In genomic region chrX:108399427-108400165, GRCh38 we compare ENCODE assay signal across 19 cellular contexts. TPM values are rescaled to one million over a fixed set of nuclear protein-coding genes. Genes with fewer than 3 reads are reported as not detected.
DNase-seq lines count a peak whose midpoint lies in the region; ATAC-seq and TF ChIP-seq lines count a peak whose summit lies in the region.
"Had no signal": no experiment of that assay in that cellular context is flagged by ENCODE, and none has a peak within 500 bp of the region (broad histone marks: within the 10 kb centered on the region; RNA-seq: fewer than 3 reads in every experiment).

No MANE protein-coding gene starts in this region.

- H3K27me3 Mint-ChIP-seq in GM23338 (ENCODE audit: insufficient read depth, low read depth, poor library complexity): peaks cover 2% of the 10 kb centered on the region
- H3K27me3 Mint-ChIP-seq: activated CD4-positive, alpha-beta T cell treated with anti-CD3 and anti-CD28 coated beads for 36 hours had no signal

- H3K27ac ChIP-seq in GM23338 (ENCODE audit: low read depth) (no peak overlapping the region), PC-3 (ENCODE audit: low read length) (peak overlapping the region; percentile 99), esophagus muscularis mucosa (replicated peaks in 1 of 4) (peak overlapping the region; percentile 10 to 30 (median 28))
- H3K27ac ChIP-seq: heart right ventricle, Peyer's patch, suprapubic skin had no signal

- H3F3A ChIP-seq in GM23338 (replicated peaks; ENCODE audit: low read depth) (no peaks in the 10 kb centered on the region), PC-3 (ENCODE audit: low read length, unreplicated experiment) (no peaks in the 10 kb centered on the region)

- peak overlapping the region; percentile 89 for H3K9ac ChIP-seq in PC-3 (ENCODE audit: low read length)
- no peak overlapping the region for H3K9ac ChIP-seq in skeletal muscle satellite cell (ENCODE audit: low read depth, low read length)

- peaks cover 43% of the 10 kb centered on the region for H3K4me1 Mint-ChIP-seq in GM23338
- H3K4me1 Mint-ChIP-seq: activated CD4-positive, alpha-beta T cell treated with anti-CD3 and anti-CD28 coated beads for 36 hours had no signal

- H3K9me3 ChIP-seq in PC-3 (ENCODE audit: low read length) (no peaks in the 10 kb centered on the region), esophagus muscularis mucosa (no peaks in the 10 kb centered on the region), skeletal muscle satellite cell (replicated peaks; ENCODE audit: low read length) (no peaks in the 10 kb centered on the region)
- H3K9me3 ChIP-seq: heart right ventricle, Peyer's patch, sigmoid colon, suprapubic skin had no signal

- no peaks in the 10 kb centered on the region for H3K36me3 ChIP-seq in GM23338 (ENCODE audit: insufficient read depth)
- H3K36me3 ChIP-seq in PC-3 (ENCODE audit: low read depth, low read length): no peaks in the 10 kb centered on the region
- H3K36me3 ChIP-seq in esophagus muscularis mucosa: no peaks in the 10 kb centered on the region
- H3K36me3 ChIP-seq in skeletal muscle satellite cell (ENCODE audit: insufficient read depth, low read length): no peaks in the 10 kb centered on the region
- H3K36me3 ChIP-seq: heart right ventricle, Peyer's patch, sigmoid colon, suprapubic skin had no signal

- WGBS in esophagus muscularis mucosa: 57% methylated on average over 1 of the region's 1 CpG

- H3K27me3 ChIP-seq in GM23338 (ENCODE audit: insufficient read depth): no peaks in the 10 kb centered on the region
- no peaks in the 10 kb centered on the region for H3K27me3 ChIP-seq in PC-3 (ENCODE audit: low read length)
- no peaks in the 10 kb centered on the region for H3K27me3 ChIP-seq in esophagus muscularis mucosa
- H3K27me3 ChIP-seq in skeletal muscle satellite cell (ENCODE audit: control insufficient read depth, insufficient read depth, low read length): no peaks in the 10 kb centered on the region
- H3K27me3 ChIP-seq: Peyer's patch, sigmoid colon, suprapubic skin had no signal

- H3K79me2 ChIP-seq in GM23338 (replicated peaks; ENCODE audit: insufficient read depth) (no peaks in the 10 kb centered on the region), PC-3 (ENCODE audit: low read length) (no peaks in the 10 kb centered on the region; the same call in 1 of the 2 replicates)

- H3K4me3 ChIP-seq in GM23338 (no peak overlapping the region), PC-3 (ENCODE audit: low read length) (peak overlapping the region; percentile 50; the same call in 1 of the 2 replicates), esophagus muscularis mucosa (no peak overlapping the region), skeletal muscle satellite cell (ENCODE audit: low read length) (no peak overlapping the region)
- H3K4me3 ChIP-seq: heart right ventricle, Peyer's patch, sigmoid colon, suprapubic skin had no signal

- TF ChIP-seq CTCF in GM23338 (conservative IDR thresholded peaks at IDR 0.05; ENCODE audit: low read depth in 2 of 2): no peak
- no peak for TF ChIP-seq CTCF in PC-3 (conservative IDR thresholded peaks at IDR 0.05; ENCODE audit: low read depth, low read length)
- no peak for TF ChIP-seq CTCF in esophagus muscularis mucosa (IDR thresholded peaks at IDR 0.05)

- H3K4me1 ChIP-seq in GM23338 (ENCODE audit: insufficient read depth) (peaks cover 29% of the 10 kb centered on the region), PC-3 (ENCODE audit: insufficient read depth, low read length) (peaks cover 68% of the 10 kb centered on the region), esophagus muscularis mucosa (peaks cover 0 to 32% (median 9%) of the 10 kb centered on the region in 4 donors), skeletal muscle satellite cell (ENCODE audit: control insufficient read depth, insufficient read depth, low read length) (peaks cover 36% of the 10 kb centered on the region)
- H3K4me1 ChIP-seq: Peyer's patch, sigmoid colon, suprapubic skin had no signal

- intact Hi-C loops in PC-3 (cut with micrococcal nuclease) (loop anchor here (1.0 to 5.0 kb wide), 5 partner anchors 13 to 138 kb away; no protein-coding TSS in a partner anchor), esophagus muscularis mucosa (cut with DNase I) (no loop called here)

- H3K4me3 Mint-ChIP-seq in GM23338: no peak overlapping the region
- H3K4me3 Mint-ChIP-seq: activated CD4-positive, alpha-beta T cell treated with anti-CD3 and anti-CD28 coated beads for 36 hours; activated T-cell treated with anti-CD3 and anti-CD28 coated beads, Interleukin-2, amount 50 U/mL, for 24 hours; nephron progenitor cell; T-helper 1 cell treated with Interleukin-12 subunit alpha and Interleukin-12 subunit beta and Interleukin-4 antibody, amounts not matched to agents 30 μg/mL and 1 μg/mL, for 36 hours had no signal

- TF ChIP-seq EP300 in esophagus muscularis mucosa (IDR thresholded peaks at IDR 0.05): no peak

- no TSS peak for BruUV-seq in PC-3 (replicated peaks; lab: Mats Ljungman, UMichigan)

- ATAC-seq in GM23338 (no peak), PC-3 (peak; percentile 54), HG02642 (IDR thresholded peaks at IDR 0.05; ENCODE audit: poor library complexity, unreplicated experiment) (no peak), GM19463 (IDR thresholded peaks at IDR 0.05; ENCODE audit: unreplicated experiment) (no peak), GM21717 (IDR thresholded peaks at IDR 0.05; ENCODE audit: unreplicated experiment) (no peak)
- ATAC-seq: activated CD4-positive, alpha-beta T cell treated with anti-CD3 and anti-CD28 coated beads for 36 hours; heart right ventricle; left lobe of liver had no signal

- no peak for TF ChIP-seq POLR2A in esophagus muscularis mucosa (IDR thresholded peaks at IDR 0.05; ENCODE audit: low read depth)

- H3K4me2 ChIP-seq in GM23338: no peak overlapping the region
- H3K4me2 ChIP-seq in PC-3 (ENCODE audit: low read length): peak overlapping the region; percentile 76
- H3K4me2 ChIP-seq in skeletal muscle satellite cell (ENCODE audit: low read length): peak overlapping the region; percentile 55

- H3K27ac Mint-ChIP-seq in GM23338: 0 out of 2 replicates have a peak overlapping the region, but pooled peaks have one; percentile 32
- H3K27ac Mint-ChIP-seq: activated CD4-positive, alpha-beta T cell treated with anti-CD3 and anti-CD28 coated beads for 36 hours; activated T-cell treated with anti-CD3 and anti-CD28 coated beads, Interleukin-2, amount 50 U/mL, for 24 hours; T-helper 1 cell treated with Interleukin-12 subunit alpha and Interleukin-12 subunit beta and Interleukin-4 antibody, amounts not matched to agents 30 μg/mL and 1 μg/mL, for 36 hours had no signal

- no peak overlapping the region for H2AFZ ChIP-seq in GM23338
- peak overlapping the region; percentile 55 for H2AFZ ChIP-seq in PC-3 (ENCODE audit: low read length)

- DNase-seq in GM23338 (ENCODE audit: low spot score): no peak
- peak; percentile 92 for DNase-seq in PC-3
- DNase-seq in esophagus muscularis mucosa (ENCODE audit: extremely low spot score): no peak
- DNase-seq: activated CD4-positive, alpha-beta T cell treated with anti-CD3 and anti-CD28 coated beads for 36 hours; activated T-cell treated with anti-CD3 and anti-CD28 coated beads, Interleukin-2, amount 50 U/mL, for 24 hours; effector CD4-positive, alpha-beta T cell; heart right ventricle; KG1; NCI-H2171 treated with DMSO at 0.1 percent for 48 hours; nephron progenitor cell; Peyer's patch; sigmoid colon had no signal

- H4K20me1 ChIP-seq in GM23338 (replicated peaks; ENCODE audit: insufficient read depth): no peaks in the 10 kb centered on the region
- H4K20me1 ChIP-seq in PC-3 (ENCODE audit: low read length): no peaks in the 10 kb centered on the region

- no peaks in the 10 kb centered on the region for H3K36me3 Mint-ChIP-seq in GM23338 (ENCODE audit: low read depth)

- H3K9me3 Mint-ChIP-seq in GM23338: no peaks in the 10 kb centered on the region
- H3K9me3 Mint-ChIP-seq: activated T-cell treated with anti-CD3 and anti-CD28 coated beads, Interleukin-2, amount 50 U/mL, for 24 hours; nephron progenitor cell; T-helper 1 cell treated with Interleukin-12 subunit alpha and Interleukin-12 subunit beta and Interleukin-4 antibody, amounts not matched to agents 30 μg/mL and 1 μg/mL, for 36 hours had no signal

- H3K9me2 ChIP-seq in GM23338 (ENCODE audit: insufficient read depth) (no peaks in the 10 kb centered on the region), PC-3 (replicated peaks; ENCODE audit: low read length) (no peaks in the 10 kb centered on the region)

- POLR2A ChIA-PET in PC-3 (lab: Charles Lee; ENCODE audit: unreplicated experiment): no interaction called here

- CTCF ChIA-PET in PC-3 (lab: Charles Lee): no interaction called here

TF ChIP-seq in GM23338, 12 proteins besides CTCF, POLR2A, EP300 and RAD21:
- no peak for TF ChIP-seq NANOG (IDR thresholded peaks at IDR 0.05; ENCODE audit: borderline replicate concordance)
- TF ChIP-seq EZH2 (IDR thresholded peaks at IDR 0.05; ENCODE audit: low read depth, unreplicated experiment): no peak
- TF ChIP-seq POLR2AphosphoS5 (IDR thresholded peaks at IDR 0.05; ENCODE audit: low read depth): no peak
TF ChIP-seq in GM23338: peak in this region for 0.

RNA-seq across cellular contexts. Expression of gene COL4A6, which starts 38.6 kb away (rescaled TPM):
- 11.1 and 15.2 TPM in 2 replicates for total RNA-seq in GM23338 (2014; rRNA removed; shearing (Covaris generic))
- 2.8 and 4.1 TPM in 2 replicates for polyA plus RNA-seq in GM23338 (2016; fragmentation: Nextera tagmentation; extraction: Ambion mirVana)
- 3.5 and 4.4 TPM in 2 replicates for total RNA-seq in PC-3 (2014; rRNA removed)
- total RNA-seq in esophagus muscularis mucosa: 100 to 1,000 TPM; 126 to 192 (median 164) TPM
- 3.1 and 4.1 TPM in 2 replicates for total RNA-seq in skeletal muscle satellite cell (2012; rRNA removed)
- total RNA-seq: activated CD4-positive, alpha-beta T cell treated with anti-CD3 and anti-CD28 coated beads for 36 hours had no signal

RNA-seq across cellular contexts. Expression of gene COL4A5, which starts 40.0 kb away (rescaled TPM):
- 25.7 and 48.1 TPM in 2 replicates for total RNA-seq in GM23338 (2014; rRNA removed; shearing (Covaris generic))
- 13.2 and 15.5 TPM in 2 replicates for polyA plus RNA-seq in GM23338 (2016; fragmentation: Nextera tagmentation; extraction: Ambion mirVana)
- total RNA-seq in PC-3 (2014; rRNA removed) (30.0 and 63.8 TPM in 2 replicates), esophagus muscularis mucosa (100 to 1,000 TPM; 187 to 241 (median 204) TPM)
- total RNA-seq in skeletal muscle satellite cell (2012; rRNA removed): 22.3 and 27.9 TPM in 2 replicates
- total RNA-seq: activated CD4-positive, alpha-beta T cell treated with anti-CD3 and anti-CD28 coated beads for 36 hours had no signal
